In genomic region chr13:95267662-95268369, GRCh38 we compare ENCODE assay signal across 9 cellular contexts. TPM values are rescaled to one million over a fixed set of nuclear protein-coding genes. Genes with fewer than 3 reads are reported as not detected.
A peak's percentile ranks its signal among the peaks of the same experiment; 100 is the strongest.
DNase-seq lines count a peak whose midpoint lies in the region; ATAC-seq, FAIRE-seq and TF ChIP-seq lines count a peak whose summit lies in the region.
"Had no signal": no experiment of that assay in that cellular context is flagged by ENCODE, and none has a peak within 500 bp of the region (broad histone marks: within the 10 kb centered on the region; RNA-seq: fewer than 3 reads in every experiment).

No MANE protein-coding gene starts in this region.

- no peak overlapping the region for H3K27ac ChIP-seq in HepG2 (ENCODE audit: extremely low read length, insufficient read depth, low read length)

- BruUV-seq in HepG2 (replicated peaks; lab: Mats Ljungman, UMichigan): no TSS peak

- FAIRE-seq in HTR-8/SVneo (lab: Jason Lieb, UNC) (no peak), HepG2 (lab: Jason Lieb, UNC) (no peak)

- 75% methylated on average over 6 of the region's 6 CpGs for WGBS in HepG2 (ENCODE audit: low lambda C conversion rate)

- H3K9ac ChIP-seq in HepG2 (ENCODE audit: insufficient read depth, low read depth, low read length): no peak overlapping the region

- peaks cover 31% of the 10 kb centered on the region for H3K4me1 ChIP-seq in HepG2 (ENCODE audit: insufficient read depth, low read length)

- CTCF ChIA-PET in AG04449 (lab: Yijun Ruan, JAX) (interaction anchor here (0.6 to 1.6 kb wide), 6 partner anchors 11 to 113 kb away, joined by 3 to 4 read pairs (median 4); partner anchors contain the start of gene ABCC4), HepG2 (lab: Yijun Ruan, JAX; ENCODE audit: low intra/inter-chr PET ratio, low total read pairs) (no interaction called here)

- no peak for TF ChIP-seq CTCF in AG04449 (IDR thresholded peaks at IDR 0.05; ENCODE audit: insufficient read depth, low read length, missing control alignments)
- no peak for TF ChIP-seq CTCF in HepG2 (CRISPR knock-in tag; IDR thresholded peaks at IDR 0.05)

- no peak for TF ChIP-seq POLR2A in HepG2 (IDR thresholded peaks at IDR 0.05; ENCODE audit: insufficient read depth in 1 of 2, low read depth in 2 of 2, low read length in 2 of 2)

- intact Hi-C loops in HepG2 (cut with micrococcal nuclease; ENCODE audit: unreplicated experiment): no loop called here

- no peaks in the 10 kb centered on the region for H4K20me1 ChIP-seq in HepG2 (ENCODE audit: insufficient read depth, low read length)

- no peaks in the 10 kb centered on the region for H3K27me3 ChIP-seq in HepG2 (ENCODE audit: control insufficient read depth in 1 of 2, insufficient read depth in 2 of 2, low read length in 2 of 2)

- ATAC-seq in HepG2: peak; percentile 67; the same call in 2 of the 3 replicates
- no peak for ATAC-seq in HG02571 (IDR thresholded peaks at IDR 0.05; ENCODE audit: unreplicated experiment)

- POLR2A ChIA-PET in AG04449 (lab: Yijun Ruan, JAX) (interaction anchor here (0.8 kb wide), 1 partner anchor 12 kb away, joined by 3 read pairs; no protein-coding TSS in a partner anchor), HepG2 (lab: Yijun Ruan, JAX) (no interaction called here)

- in situ Hi-C loops in HepG2 (cut with HindIII; ENCODE audit: extremely low pct_ligation_motif_present, low pct_unique_long_range_greater_than_20kb): no loop called here

- H3K4me3 ChIP-seq in AG04449 (ENCODE audit: low read depth, low read length) (peak overlapping the region; percentile 34), HepG2 (replicated peaks in 1 of 3; ENCODE audit: insufficient read depth in 1 of 3, low read depth in 2 of 3, low read length in 3 of 3) (no peak overlapping the region)

- no peaks in the 10 kb centered on the region for H3K79me2 ChIP-seq in HepG2 (ENCODE audit: insufficient read depth, low read length)

- no peak overlapping the region for H2AFZ ChIP-seq in HepG2 (ENCODE audit: low read length)

- H3K4me2 ChIP-seq in HepG2 (ENCODE audit: low read depth, low read length): no peak overlapping the region

- no peaks in the 10 kb centered on the region; a peak in 1 of 5 replicates for H3K36me3 ChIP-seq in HepG2 (replicated peaks in 1 of 2; ENCODE audit: control insufficient read depth in 1 of 2, insufficient read depth in 2 of 2, low read length in 2 of 2)

- TF ChIP-seq RAD21 in HepG2 (CRISPR knock-in tag; IDR thresholded peaks at IDR 0.05): no peak

- no peak for TF ChIP-seq EP300 in HepG2 (IDR thresholded peaks at IDR 0.05; ENCODE audit: low read depth in 2 of 2, low read length in 2 of 2)
- no peak for TF ChIP-seq EP300 in HepG2 (CRISPR knock-in tag; IDR thresholded peaks at IDR 0.05; ENCODE audit: borderline replicate concordance)

- peak; percentile 71 for DNase-seq in AG04449 (ENCODE audit: low read depth, low spot score)
- DNase-seq in HTR-8/SVneo (ENCODE audit: insufficient read length, low spot score): peak; percentile 66
- peak; percentile 10 for DNase-seq in amniotic stem cell (lab: John Stamatoyannopoulos, UW)
- DNase-seq in HepG2 (ENCODE audit: low spot score): peak; percentile 45
- no peak for DNase-seq in DMS79 (lab: John Stamatoyannopoulos, UW)
- no peak for DNase-seq in NCI-H2081 treated with DMSO at 0.1 percent for 48 hours (lab: John Stamatoyannopoulos, UW)
- no peak for DNase-seq in effector CD8-positive, alpha-beta T cell (lab: John Stamatoyannopoulos, UW)
- DNase-seq: activated T-cell treated with anti-CD3 and anti-CD28 coated beads for 4 hours had no signal

- no peaks in the 10 kb centered on the region for H3K9me3 ChIP-seq in HepG2 (ENCODE audit: low read length)

TF ChIP-seq in HepG2, 621 proteins besides CTCF, POLR2A, EP300 and RAD21:
- TF ChIP-seq CEBPG (CRISPR knock-in tag; IDR thresholded peaks at IDR 0.05): peak; percentile 75
- no peak for TF ChIP-seq ZBTB7A (CRISPR knock-in tag; IDR thresholded peaks at IDR 0.05)
- peak; percentile 47; the same call in 1 of the 2 replicates for TF ChIP-seq ZNF281 (CRISPR knock-in tag; IDR thresholded peaks at IDR 0.05; ENCODE audit: borderline replicate concordance)
- TF ChIP-seq FOSL2 (CRISPR knock-in tag; IDR thresholded peaks at IDR 0.05): peak; percentile 62
- TF ChIP-seq CEBPB (IDR thresholded peaks at IDR 0.05; ENCODE audit: borderline replicate concordance, low read depth, low read length): peak; percentile 70; the same call in 1 of the 2 replicates
- no peak for TF ChIP-seq ZNF792 (CRISPR knock-in tag; IDR thresholded peaks at IDR 0.05)
- TF ChIP-seq USF2 (IDR thresholded peaks at IDR 0.05; ENCODE audit: low read depth, low read length): no peak
- TF ChIP-seq USF2 (CRISPR knock-in tag; IDR thresholded peaks at IDR 0.05; ENCODE audit: borderline replicate concordance): no peak

RNA-seq across cellular contexts. Expression of gene ABCC4, which starts 33.4 kb away (rescaled TPM):
- 9.6 and 11.3 TPM in 2 replicates for total RNA-seq in HepG2 (2016; rRNA removed; fragmentation: Illumina TruSeq; extraction: Trizol)
- total RNA-seq in HepG2 (2016; cell fraction: cytosol; rRNA removed; fragmentation: Illumina TruSeq; extraction: Trizol; ENCODE audit: low read depth): 9.6 and 10.4 TPM in 2 replicates
- total RNA-seq in HepG2 (2016; cell fraction: insoluble cytoplasmic fraction; rRNA removed; fragmentation: Illumina TruSeq; extraction: Trizol): 9.5 and 11.1 TPM in 2 replicates
- 8.4 and 8.8 TPM in 2 replicates for total RNA-seq in HepG2 (2016; cell fraction: membrane; rRNA removed; fragmentation: Illumina TruSeq; extraction: Trizol)
- total RNA-seq in HepG2 (2016; cell fraction: nucleus; rRNA removed; fragmentation: Illumina TruSeq; extraction: Trizol): 13.9 and 19.2 TPM in 2 replicates
- polyA plus RNA-seq in HepG2 (2011; rRNA removed): 3.2 and 4.2 TPM in 2 replicates
- polyA plus RNA-seq in HepG2 (2011; cell fraction: cytosol; rRNA removed): 2.3 and 3.0 TPM in 2 replicates
- polyA plus RNA-seq in HepG2 (2011; cell fraction: nucleus; rRNA removed): 2.0 and 2.6 TPM in 2 replicates
- 1.7 and 2.1 TPM in 2 replicates for polyA plus RNA-seq in HepG2 (2012)
- polyA plus RNA-seq in HepG2 (2016; cell fraction: cytosol; fragmentation: Illumina TruSeq; extraction: Trizol; ENCODE audit: low read depth): 0.64 and 0.85 TPM in 2 replicates
- polyA plus RNA-seq in HepG2 (2016; cell fraction: insoluble cytoplasmic fraction; fragmentation: Illumina TruSeq; extraction: Trizol; ENCODE audit: low read depth): 5.0 and 5.3 TPM in 2 replicates
- polyA plus RNA-seq in HepG2 (2016; cell fraction: membrane; fragmentation: Illumina TruSeq; extraction: Trizol; ENCODE audit: low read depth): 2.2 and 2.4 TPM in 2 replicates
- polyA plus RNA-seq in HepG2 (2016; cell fraction: nucleus; fragmentation: Illumina TruSeq; extraction: Trizol; ENCODE audit: insufficient read depth, low read depth): 7.8 and 8.1 TPM in 2 replicates
- 34.5 and 52.1 TPM in 2 replicates for polyA minus RNA-seq in HepG2 (2011; rRNA and poly(A)+ RNA removed; ENCODE audit: low replicate concordance)
- polyA minus RNA-seq in HepG2 (2011; cell fraction: cytosol; rRNA and poly(A)+ RNA removed): 6.2 and 7.2 TPM in 2 replicates
- 18.3 TPM in 2 replicates for polyA minus RNA-seq in HepG2 (2011; cell fraction: nucleus; rRNA and poly(A)+ RNA removed)

Comparison
In these comparisons a context has a peak if more than half of its experiments do, and no peak if none do; other contexts are left out.
1. DNase-seq: peak in AG04449 (single experiment), HTR-8/SVneo (single experiment), amniotic stem cell (single experiment) and HepG2 (single experiment); none in DMS79 (single experiment), NCI-H2081 treated with DMSO at 0.1 percent for 48 hours (single experiment) and effector CD8-positive, alpha-beta T cell (single experiment).